21 cellular contexts compared by ENCODE assay signal in genomic region chr2:231111987-231112386, GRCh38. TPM values are rescaled to one million over a fixed set of nuclear protein-coding genes. Genes with fewer than 3 reads are reported as not detected.
DNase-seq lines count a peak whose midpoint lies in the region; FAIRE-seq and TF ChIP-seq lines count a peak whose summit lies in the region.
"Had no signal": no experiment of that assay in that cellular context is flagged by ENCODE, and none has a peak within 500 bp of the region (broad histone marks: within the 10 kb centered on the region; RNA-seq: fewer than 3 reads in every experiment).

No MANE protein-coding gene starts in this region.

- no peaks in the 10 kb centered on the region for H3K9me3 Mint-ChIP-seq in nephron
- H3K9me3 Mint-ChIP-seq: activated T-helper 1 cell treated with anti-CD3 and anti-CD28 coated beads, Interleukin-12 subunit alpha, Interleukin-12 subunit beta, Interleukin-2, Interleukin-4 antibody, amounts not matched to agents 30 ng/mL and 10 ng/mL and 1 ng/mL, durations not matched to agents 14 hours and 24 hours and 36 hours had no signal

- 57% methylated on average over 1 of the region's 1 CpG for WGBS in esophagus muscularis mucosa

- H3K9me3 ChIP-seq in esophagus muscularis mucosa (no peaks in the 10 kb centered on the region), kidney (ENCODE audit: control insufficient read depth in 1 of 2, low read length in 2 of 2) (no peaks in the 10 kb centered on the region)
- H3K9me3 ChIP-seq: Caco-2, neutrophil, testis had no signal

- H3K27me3 ChIP-seq in esophagus muscularis mucosa: no peaks in the 10 kb centered on the region
- H3K27me3 ChIP-seq: neutrophil, testis had no signal

- peak; percentile 59 for DNase-seq in EL
- peak; percentile 9 for DNase-seq in NCI-H226
- DNase-seq in esophagus muscularis mucosa (ENCODE audit: extremely low spot score): no peak
- no peak for DNase-seq in COLO829 (ENCODE audit: low spot score)
- no peak for DNase-seq in kidney
- DNase-seq in DMS 273 treated with DMSO at 0.1 percent for 48 hours (lab: John Stamatoyannopoulos, UW): no peak
- no peak for DNase-seq in NCI-H1694 (lab: John Stamatoyannopoulos, UW)
- DNase-seq: activated CD8-positive, alpha-beta T cell treated with anti-CD3 and anti-CD28 coated beads, Interleukin-2, amount 10 ng/mL, durations not matched to agents 7 days and 5 days; Caco-2; mesendoderm; NCI-H1105; NCI-H2227 treated with DMSO at 0.1 percent for 48 hours; stimulated activated CD4-positive, alpha-beta T cell treated with anti-CD3 and anti-CD28 coated beads, Interleukin-4, amount 100 ng/mL, for 24 hours; stimulated activated CD8-positive, alpha-beta memory T cell treated with anti-CD3 and anti-CD28 coated beads, Interleukin-4, amount 100 ng/mL, for 48 hours; T-helper 1 cell; testis; WERI-Rb-1 had no signal

- H3K9ac ChIP-seq in kidney (ENCODE audit: low read length in 2 of 2): no peak overlapping the region

- TF ChIP-seq CTCF in esophagus muscularis mucosa (IDR thresholded peaks at IDR 0.05) (no peak), nephron (IDR thresholded peaks at IDR 0.05; ENCODE audit: unreplicated experiment in 3 of 3) (no peak), kidney (IDR thresholded peaks at IDR 0.05; ENCODE audit: borderline replicate concordance, extremely low read depth, insufficient read depth) (no peak)

- H3K4me1 Mint-ChIP-seq in nephron: peaks cover 36% of the 10 kb centered on the region

- H3K4me1 ChIP-seq in esophagus muscularis mucosa (peaks cover 0 to 57% (median 45%) of the 10 kb centered on the region in 4 donors), kidney (ENCODE audit: control insufficient read depth in 1 of 2, insufficient read depth in 1 of 2, low read depth in 1 of 2, low read length in 2 of 2) (no peaks in the 10 kb centered on the region)
- H3K4me1 ChIP-seq: Caco-2 had no signal

- H3K36me3 ChIP-seq in esophagus muscularis mucosa: peaks cover 0 to 19% (median 8%) of the 10 kb centered on the region in 4 donors
- peaks cover 8 to 9% of the 10 kb centered on the region in 2 donors for H3K36me3 ChIP-seq in kidney (ENCODE audit: control insufficient read depth in 1 of 2, insufficient read depth in 2 of 2, low read length in 2 of 2)

- H3K27me3 Mint-ChIP-seq in nephron (ENCODE audit: low read depth): no peaks in the 10 kb centered on the region

- H3K4me3 ChIP-seq in esophagus muscularis mucosa (no peak overlapping the region), kidney (ENCODE audit: low read length in 2 of 2) (no peak overlapping the region)
- H3K4me3 ChIP-seq: testis had no signal

- H3K27ac Mint-ChIP-seq in nephron: peak overlapping the region in 2 of 3 experiments; percentile 59 to 67
- H3K27ac Mint-ChIP-seq: activated CD8-positive, alpha-beta T cell treated with anti-CD3 and anti-CD28 coated beads, Interleukin-2, amount 10 ng/mL, durations not matched to agents 7 days and 5 days; activated T-helper 1 cell treated with anti-CD3 and anti-CD28 coated beads, Interleukin-12 subunit alpha, Interleukin-12 subunit beta, Interleukin-2, Interleukin-4 antibody, amounts not matched to agents 30 ng/mL and 10 ng/mL and 1 ng/mL, durations not matched to agents 14 hours and 24 hours and 36 hours had no signal

- no peak for TF ChIP-seq POLR2A in esophagus muscularis mucosa (IDR thresholded peaks at IDR 0.05; ENCODE audit: low read depth)

- peaks cover 55% of the 10 kb centered on the region for H3K36me3 Mint-ChIP-seq in nephron (ENCODE audit: low read depth)

- no peak overlapping the region for H3K4me3 Mint-ChIP-seq in nephron
- H3K4me3 Mint-ChIP-seq: activated CD8-positive, alpha-beta T cell treated with anti-CD3 and anti-CD28 coated beads, Interleukin-2, amount 10 ng/mL, durations not matched to agents 7 days and 5 days; activated T-helper 1 cell treated with anti-CD3 and anti-CD28 coated beads, Interleukin-12 subunit alpha, Interleukin-12 subunit beta, Interleukin-2, Interleukin-4 antibody, amounts not matched to agents 30 ng/mL and 10 ng/mL and 1 ng/mL, durations not matched to agents 14 hours and 24 hours and 36 hours had no signal

- TF ChIP-seq EP300 in esophagus muscularis mucosa (IDR thresholded peaks at IDR 0.05): no peak

- intact Hi-C loops in esophagus muscularis mucosa (cut with DNase I) (no loop called here), kidney (cut with DNase I) (no loop called here)

- FAIRE-seq in kidney (lab: Jason Lieb, UNC): no peak
- FAIRE-seq: endometrium had no signal

- H3K27ac ChIP-seq in esophagus muscularis mucosa (replicated peaks in 1 of 4) (peak overlapping the region; percentile 42 to 74 (median 68)), kidney (ENCODE audit: low read depth in 2 of 2, low read length in 2 of 2) (no peak overlapping the region)
- H3K27ac ChIP-seq: neutrophil, testis, WERI-Rb-1 had no signal

RNA-seq across cellular contexts. Expression of gene HTR2B, which starts 12.9 kb away (rescaled TPM):
- 10 to 100 TPM; 12.1 to 46.4 (median 14.9) TPM for total RNA-seq in esophagus muscularis mucosa
- total RNA-seq in kidney: 3.0 TPM
- polyA plus RNA-seq in kidney (ENCODE audit: insufficient read depth, low read depth, low replicate concordance): 2.0 TPM
- total RNA-seq: activated CD8-positive, alpha-beta T cell treated with anti-CD3 and anti-CD28 coated beads, Interleukin-2, amount 10 ng/mL, durations not matched to agents 7 days and 5 days; activated T-helper 1 cell treated with anti-CD3 and anti-CD28 coated beads, Interleukin-12 subunit alpha, Interleukin-12 subunit beta, Interleukin-2, Interleukin-4 antibody, amounts not matched to agents 30 ng/mL and 10 ng/mL and 1 ng/mL, durations not matched to agents 14 hours and 24 hours and 36 hours; Caco-2 had no signal

RNA-seq across cellular contexts. Expression of gene PSMD1, which starts 55.3 kb away (rescaled TPM):
- total RNA-seq in esophagus muscularis mucosa: 10 to 100 TPM; 47.3 to 55.2 (median 52.3) TPM
- 75.6 TPM for total RNA-seq in kidney
- polyA plus RNA-seq in kidney (ENCODE audit: insufficient read depth, low read depth, low replicate concordance): 95.4 TPM

Comparison
In these comparisons a context has a peak if more than half of its experiments do, and no peak if none do; other contexts are left out.
1. DNase-seq: peak in EL (single experiment) and NCI-H226 (single experiment); none in esophagus muscularis mucosa (single experiment), COLO829 (single experiment), kidney (single experiment), DMS 273 treated with DMSO at 0.1 percent for 48 hours (single experiment) and NCI-H1694 (single experiment).
2. H3K27ac ChIP-seq: peak in esophagus muscularis mucosa (4 of 4); none in kidney (0 of 2).